In the genomic region with DNA sequence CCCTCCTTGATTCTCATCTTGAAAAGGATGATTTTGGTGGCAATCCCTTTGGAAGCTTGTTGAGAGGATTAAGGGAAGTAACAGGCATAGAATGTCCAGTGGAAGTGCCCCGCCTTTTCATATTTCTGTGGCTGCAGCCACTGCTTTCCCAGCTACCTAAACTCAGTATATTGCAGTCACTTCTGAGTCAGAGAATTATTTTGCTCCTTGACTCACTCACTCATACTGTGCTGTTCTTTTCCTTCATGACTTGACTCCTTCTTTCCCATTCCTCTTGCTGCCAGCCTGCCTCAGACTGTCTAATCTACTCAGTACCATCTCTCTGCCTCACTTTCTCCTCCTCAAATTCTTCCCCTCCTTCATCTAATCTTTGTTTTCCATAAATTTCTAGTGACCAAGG, we compare ENCODE assay signal across 14 cellular contexts. TPM values are rescaled to one million over a fixed set of nuclear protein-coding genes. Genes with fewer than 3 reads are reported as not detected.
DNase-seq lines count a peak whose midpoint lies in the region; ATAC-seq and TF ChIP-seq lines count a peak whose summit lies in the region.
"Had no signal": no experiment of that assay in that cellular context is flagged by ENCODE, and none has a peak within 500 bp of the region (broad histone marks: within the 10 kb centered on the region; RNA-seq: fewer than 3 reads in every experiment).

No MANE protein-coding gene starts in this region.

- no peaks in the 10 kb centered on the region for H3K9me3 ChIP-seq in hepatocyte (ENCODE audit: low read depth)
- no peaks in the 10 kb centered on the region for H3K9me3 ChIP-seq in lower lobe of right lung
- H3K9me3 ChIP-seq: heart left ventricle, stomach had no signal

- H3K4me2 ChIP-seq in hepatocyte: no peak overlapping the region

- H3K36me3 ChIP-seq in hepatocyte (replicated peaks; ENCODE audit: insufficient read depth, low read depth) (no peaks in the 10 kb centered on the region), lower lobe of right lung (no peaks in the 10 kb centered on the region)
- H3K36me3 ChIP-seq: stomach had no signal

- peaks cover 11% of the 10 kb centered on the region for H3K27me3 Mint-ChIP-seq in activated T-helper 17 cell treated with anti-CD3 and anti-CD28 coated beads, Interleukin-2, amount 50 U/mL, for 72 hours

- no peaks in the 10 kb centered on the region for H4K20me1 ChIP-seq in hepatocyte (ENCODE audit: insufficient read depth, poor library complexity, severe bottlenecking)

- H3K4me3 Mint-ChIP-seq in activated T-helper 17 cell treated with anti-CD3 and anti-CD28 coated beads, Interleukin-2, amount 50 U/mL, for 72 hours: no peak overlapping the region
- H3K4me3 Mint-ChIP-seq: naive B cell had no signal

- WGBS in hepatocyte (ENCODE audit: low lambda C conversion rate, missing lambda C conversion rate): 92% methylated on average over 1 of the region's 1 CpG

- H3K27ac ChIP-seq in hepatocyte (no peak overlapping the region), lower lobe of right lung (no peak overlapping the region)
- H3K27ac ChIP-seq: C4-2B had no signal

- no peaks in the 10 kb centered on the region for H3K9me2 ChIP-seq in hepatocyte (replicated peaks; ENCODE audit: insufficient read depth)

- no peaks in the 10 kb centered on the region for H3K79me2 ChIP-seq in hepatocyte

- intact Hi-C loops in lower lobe of right lung (cut with DNase I): no loop called here

- no peak overlapping the region for H3K27ac Mint-ChIP-seq in activated T-helper 17 cell treated with anti-CD3 and anti-CD28 coated beads, Interleukin-2, amount 50 U/mL, for 72 hours

- no peaks in the 10 kb centered on the region for H3K27me3 ChIP-seq in hepatocyte
- H3K27me3 ChIP-seq in lower lobe of right lung (ENCODE audit: low read depth): no peaks in the 10 kb centered on the region
- H3K27me3 ChIP-seq: heart left ventricle, stomach had no signal

- H3K9me3 Mint-ChIP-seq in activated T-helper 17 cell treated with anti-CD3 and anti-CD28 coated beads, Interleukin-2, amount 50 U/mL, for 72 hours: no peaks in the 10 kb centered on the region
- H3K9me3 Mint-ChIP-seq: naive B cell had no signal

- H3K36me3 Mint-ChIP-seq in activated T-helper 17 cell treated with anti-CD3 and anti-CD28 coated beads, Interleukin-2, amount 50 U/mL, for 72 hours (ENCODE audit: low read depth): no peaks in the 10 kb centered on the region

- peaks cover 10% of the 10 kb centered on the region for H3K4me1 ChIP-seq in hepatocyte (ENCODE audit: insufficient read depth)
- no peaks in the 10 kb centered on the region for H3K4me1 ChIP-seq in lower lobe of right lung

- DNase-seq in A172 (ENCODE audit: low spot score) (peak; percentile 80), HPDE6-E6E7 (ENCODE audit: extremely low spot score) (peak; percentile 64), hepatocyte (ENCODE audit: low spot score) (peak; percentile 18), SKM-1 (lab: John Stamatoyannopoulos, UW; ENCODE audit: unreplicated experiment) (no peak), lower lobe of right lung (no peak), ecto neural progenitor cell (ENCODE audit: low spot score) (no peak)
- DNase-seq: activated T-cell treated with anti-CD3 and anti-CD28 coated beads for 4 hours, heart left ventricle, naive B cell, stomach had no signal

- peak; percentile 60 for ATAC-seq in activated T-helper 17 cell treated with anti-CD3 and anti-CD28 coated beads, Interleukin-2, amount 50 U/mL, for 72 hours (replicated peaks)
- ATAC-seq in lower lobe of right lung: no peak
- no peak for ATAC-seq in GM21360 (IDR thresholded peaks at IDR 0.05; ENCODE audit: unreplicated experiment)
- ATAC-seq: HepG2 had no signal

- no peak overlapping the region for H2AFZ ChIP-seq in hepatocyte

- peaks cover 8% of the 10 kb centered on the region for H3K4me1 Mint-ChIP-seq in activated T-helper 17 cell treated with anti-CD3 and anti-CD28 coated beads, Interleukin-2, amount 50 U/mL, for 72 hours

- no peak for TF ChIP-seq CTCF in hepatocyte (IDR thresholded peaks at IDR 0.05; ENCODE audit: poor library complexity)
- no peak for TF ChIP-seq CTCF in lower lobe of right lung (IDR thresholded peaks at IDR 0.05)

- H3K4me3 ChIP-seq in hepatocyte (no peak overlapping the region), lower lobe of right lung (no peak overlapping the region)
- H3K4me3 ChIP-seq: heart left ventricle, stomach had no signal

RNA-seq across cellular contexts. Expression of a gene that starts 26.5 kb away (rescaled TPM):
- total RNA-seq in A172 (2014; rRNA removed; shearing (Covaris generic)): 114 and 151 TPM in 2 replicates
- total RNA-seq in activated T-helper 17 cell treated with anti-CD3 and anti-CD28 coated beads, Interleukin-2, amount 50 U/mL, for 72 hours: 10 to 100 TPM; 68.1 to 69.7 TPM
- total RNA-seq in hepatocyte: 56.7 and 145 TPM in 2 replicates
- 18.8 and 27.0 TPM in 2 replicates for polyA plus RNA-seq in hepatocyte
- 58.3 TPM for total RNA-seq in lower lobe of right lung

Comparison
In these comparisons a context has a peak if more than half of its experiments do, and no peak if none do; other contexts are left out.
1. DNase-seq: peak in A172 (single experiment), HPDE6-E6E7 (single experiment) and hepatocyte (single experiment); none in SKM-1 (single experiment), lower lobe of right lung (single experiment) and ecto neural progenitor cell (single experiment).